8 cellular contexts compared by ENCODE assay signal in genomic region chr1:153509729-153510354, GRCh38. TPM values are rescaled to one million over a fixed set of nuclear protein-coding genes. Genes with fewer than 3 reads are reported as not detected.
DNase-seq lines count a peak whose midpoint lies in the region; ATAC-seq and TF ChIP-seq lines count a peak whose summit lies in the region.
"Had no signal": no experiment of that assay in that cellular context is flagged by ENCODE, and none has a peak within 500 bp of the region (broad histone marks: within the 10 kb centered on the region; RNA-seq: fewer than 3 reads in every experiment).

No MANE protein-coding gene starts in this region.

- H2AFZ ChIP-seq in neural progenitor cell (replicated peaks) = no peak overlapping the region

- H3K27ac ChIP-seq in coronary artery = no peak overlapping the region
- H3K27ac ChIP-seq in neural progenitor cell = no peak overlapping the region

- DNase-seq in NCI-H146 treated with DMSO at 0.1 percent for 48 hours (lab: John Stamatoyannopoulos, UW; ENCODE audit: unreplicated experiment) (peak; percentile 38), coronary artery (ENCODE audit: low spot score) (no peak), neural progenitor cell (ENCODE audit: low spot score) (peak; percentile 60), amniotic stem cell (lab: John Stamatoyannopoulos, UW) (no peak)

- no peaks in the 10 kb centered on the region for H3K4me1 ChIP-seq in neural progenitor cell

- H3K9me3 ChIP-seq in neural progenitor cell (ENCODE audit: low read depth) = no peaks in the 10 kb centered on the region

- no peaks in the 10 kb centered on the region for H3K9me3 Mint-ChIP-seq in neural progenitor cell
- H3K9me3 Mint-ChIP-seq: dendritic cell treated with granulocyte-macrophage colony-stimulating factor and Interleukin-4, amounts not matched to agents 40 ng/mL and 50 ng/mL, for 4 days had no signal

- no peaks in the 10 kb centered on the region for H4K20me1 ChIP-seq in neural progenitor cell (ENCODE audit: low read depth)

- H3K4me3 ChIP-seq in coronary artery (no peak overlapping the region), neural progenitor cell (no peak overlapping the region)

- H3K9ac ChIP-seq in neural progenitor cell = no peak overlapping the region

- H3K27ac Mint-ChIP-seq in neural progenitor cell = no peak overlapping the region
- H3K27ac Mint-ChIP-seq: dendritic cell treated with granulocyte-macrophage colony-stimulating factor and Interleukin-4, amounts not matched to agents 40 ng/mL and 50 ng/mL, for 4 days had no signal

- no peak overlapping the region for H3K4me2 ChIP-seq in neural progenitor cell

- H3K79me2 ChIP-seq in neural progenitor cell (ENCODE audit: low read depth) = no peaks in the 10 kb centered on the region

- H3K36me3 Mint-ChIP-seq in neural progenitor cell = no peaks in the 10 kb centered on the region

- peaks cover 10% of the 10 kb centered on the region for H3K4me1 Mint-ChIP-seq in neural progenitor cell

- peak; percentile 63 to 66 for ATAC-seq in activated CD4-positive, CD25-positive, alpha-beta regulatory T cell treated with anti-CD3 and anti-CD28 coated beads, Interleukin-2, amount 50 U/mL, for 24 hours
- ATAC-seq in HG03439 (IDR thresholded peaks at IDR 0.05; ENCODE audit: unreplicated experiment) = no peak

- TF ChIP-seq CTCF in GM12873 (IDR thresholded peaks at IDR 0.05; ENCODE audit: insufficient read depth, low read depth, low read length, missing control alignments) (peak; percentile 92), coronary artery (IDR thresholded peaks at IDR 0.05) (peak; percentile 12), neural progenitor cell (IDR thresholded peaks at IDR 0.05) (peak; percentile 62)

- peaks cover 6% of the 10 kb centered on the region for H3K27me3 ChIP-seq in neural progenitor cell

- H3F3A ChIP-seq in neural progenitor cell (ENCODE audit: low read depth) = peaks cover 3% of the 10 kb centered on the region

- no peak overlapping the region for H3K4me3 Mint-ChIP-seq in neural progenitor cell
- H3K4me3 Mint-ChIP-seq: dendritic cell treated with granulocyte-macrophage colony-stimulating factor and Interleukin-4, amounts not matched to agents 40 ng/mL and 50 ng/mL, for 4 days had no signal

- no peaks in the 10 kb centered on the region for H3K36me3 ChIP-seq in neural progenitor cell

- H3K27me3 Mint-ChIP-seq in neural progenitor cell (ENCODE audit: insufficient read depth, low read depth) = peaks cover 3% of the 10 kb centered on the region

RNA-seq across cellular contexts. Expression of gene S100A6, which starts 25.9 kb away (rescaled TPM):
- total RNA-seq in neural progenitor cell (ENCODE audit: low replicate concordance) = 0.34 TPM in 1 of 2 replicates, not detected in the other

RNA-seq across cellular contexts. Expression of gene S100A5, which starts 30.9 kb away (rescaled TPM):
- not detected in 2 replicates for total RNA-seq in neural progenitor cell (ENCODE audit: low replicate concordance)

RNA-seq across cellular contexts. Expression of gene S100A4, which starts 35.8 kb away (rescaled TPM):
- total RNA-seq in neural progenitor cell (ENCODE audit: low replicate concordance) = 22.4 and 34.3 TPM in 2 replicates

RNA-seq across cellular contexts. Expression of gene S100A3, which starts 39.2 kb away (rescaled TPM):
- not detected in 2 replicates for total RNA-seq in neural progenitor cell (ENCODE audit: low replicate concordance)

RNA-seq across cellular contexts. Expression of gene S100A7, which starts 49.4 kb away (rescaled TPM):
- not detected in 2 replicates for total RNA-seq in neural progenitor cell (ENCODE audit: low replicate concordance)

Comparison
In these comparisons a context has a peak if more than half of its experiments do, and no peak if none do; other contexts are left out.
1. CTCF ChIP-seq: peak in every context shown above with its lines; median percentile 92 in GM12873; 62 in neural progenitor cell; 12 in coronary artery.
2. DNase-seq: peak in NCI-H146 treated with DMSO at 0.1 percent for 48 hours (single experiment) and neural progenitor cell (single experiment); none in coronary artery (single experiment) and amniotic stem cell (single experiment).